ENCODE assay signal across 8 cellular contexts in genomic region chr17:55751720-55752250, GRCh38. TPM values are rescaled to one million over a fixed set of nuclear protein-coding genes. Genes with fewer than 3 reads are reported as not detected.
DNase-seq lines count a peak whose midpoint lies in the region; ATAC-seq and TF ChIP-seq lines count a peak whose summit lies in the region.

No MANE protein-coding gene starts in this region.

- POLR2A ChIA-PET in CD8-positive, alpha-beta T cell (lab: Charles Lee): no interaction called here
- POLR2A ChIA-PET in PC-3 (lab: Charles Lee; ENCODE audit: unreplicated experiment): no interaction called here

- H2AFZ ChIP-seq in PC-3 (ENCODE audit: low read length) (peak overlapping the region; percentile 97), osteoblast (ENCODE audit: low read length) (peak overlapping the region; percentile 97)

- H3K4me3 ChIP-seq in CD8-positive, alpha-beta T cell (ENCODE audit: low read depth, low read length): peak overlapping the region; percentile 58
- H3K4me3 ChIP-seq in PC-3 (ENCODE audit: low read length) (peak overlapping the region; percentile 90), epithelial cell of proximal tubule (ENCODE audit: low read depth, low read length) (peak overlapping the region; percentile 65), osteoblast (ENCODE audit: insufficient read depth, low read length) (peak overlapping the region; percentile 93)

- no peaks in the 10 kb centered on the region for H3K36me3 ChIP-seq in CD8-positive, alpha-beta T cell (ENCODE audit: insufficient read depth, low read length)
- no peaks in the 10 kb centered on the region for H3K36me3 ChIP-seq in PC-3 (ENCODE audit: low read depth, low read length)
- no peaks in the 10 kb centered on the region for H3K36me3 ChIP-seq in osteoblast (ENCODE audit: insufficient read depth, low read length)

- no peak for TF ChIP-seq POLR2A in erythroblast (IDR thresholded peaks at IDR 0.05; ENCODE audit: low read length)

- H3K4me2 ChIP-seq in PC-3 (ENCODE audit: low read length) (peak overlapping the region; percentile 86), osteoblast (ENCODE audit: insufficient read depth, low read length) (peak overlapping the region; percentile 87)

- no peaks in the 10 kb centered on the region for H3K9me3 ChIP-seq in CD8-positive, alpha-beta T cell (ENCODE audit: low read length)
- no peaks in the 10 kb centered on the region for H3K9me3 ChIP-seq in PC-3 (ENCODE audit: low read length)
- H3K9me3 ChIP-seq in osteoblast (ENCODE audit: low read depth, low read length): no peaks in the 10 kb centered on the region

- intact Hi-C loops in CD8-positive, alpha-beta T cell (cut with DNase I, micrococcal nuclease): no loop called here
- intact Hi-C loops in PC-3 (cut with micrococcal nuclease): loop anchor here (5.0 kb wide), 1 partner anchor 44 kb away; no protein-coding TSS in a partner anchor

- peak overlapping the region; percentile 79 for H3K4me3 Mint-ChIP-seq in CD8-positive, alpha-beta T cell

- no peaks in the 10 kb centered on the region for H3K27me3 ChIP-seq in CD8-positive, alpha-beta T cell (ENCODE audit: insufficient read depth, low read length)
- H3K27me3 ChIP-seq in PC-3 (ENCODE audit: low read length) (0 out of 2 replicates have a peak, but pooled peaks cover 3% of the 10 kb centered on the region), osteoblast (ENCODE audit: insufficient read depth, low read length) (peaks cover 3% of the 10 kb centered on the region)

- H3K9me3 Mint-ChIP-seq in CD8-positive, alpha-beta T cell: no peaks in the 10 kb centered on the region

- DNase-seq in CD8-positive, alpha-beta T cell: no peak
- DNase-seq in PC-3: peak; percentile 34
- DNase-seq in epithelial cell of proximal tubule (ENCODE audit: low read depth): no peak
- DNase-seq in osteoblast (ENCODE audit: insufficient read length, low spot score, missing footprints): peak; percentile 8
- DNase-seq in DMS114 treated with DMSO at 0.1 percent for 48 hours (lab: John Stamatoyannopoulos, UW; ENCODE audit: unreplicated experiment): no peak
- DNase-seq in mesenteric fat pad (ENCODE audit: low spot score): no peak
- no peak for DNase-seq in erythroblast (lab: John Stamatoyannopoulos, UW)

- H3K9ac ChIP-seq in PC-3 (ENCODE audit: low read length): peak overlapping the region; percentile 73

- TSS peak; percentile 43 for BruUV-seq in PC-3 (replicated peaks; lab: Mats Ljungman, UMichigan)

- no peaks in the 10 kb centered on the region for H3K9me2 ChIP-seq in PC-3 (replicated peaks; ENCODE audit: low read length)

- peaks cover 24% of the 10 kb centered on the region for H3K79me2 ChIP-seq in PC-3 (ENCODE audit: low read length)
- H3K79me2 ChIP-seq in osteoblast (ENCODE audit: insufficient read depth, low read length): peaks cover 52% of the 10 kb centered on the region

- no peak overlapping the region for H3K27ac ChIP-seq in CD8-positive, alpha-beta T cell (ENCODE audit: low read depth, low read length)
- H3K27ac ChIP-seq in PC-3 (ENCODE audit: low read length): no peak overlapping the region
- peak overlapping the region; percentile 67 for H3K27ac ChIP-seq in osteoblast (ENCODE audit: low read depth, low read length)

- CTCF ChIA-PET in CD8-positive, alpha-beta T cell (lab: Charles Lee): interaction anchor here (1.0 to 1.2 kb wide), 2 partner anchors 14 to 64 kb away, joined by 3 to 4 read pairs; no protein-coding TSS in a partner anchor
- CTCF ChIA-PET in PC-3 (lab: Charles Lee): interaction anchor here (0.6 kb wide), 1 partner anchor 817 kb away, joined by 3 read pairs; no protein-coding TSS in a partner anchor

- no peaks in the 10 kb centered on the region for H3F3A ChIP-seq in PC-3 (ENCODE audit: low read length, unreplicated experiment)

- H4K20me1 ChIP-seq in PC-3 (ENCODE audit: low read length) (no peaks in the 10 kb centered on the region; the same call in 1 of the 2 replicates), osteoblast (ENCODE audit: insufficient read depth, low read length) (peaks cover 10% of the 10 kb centered on the region)

- H3K27me3 Mint-ChIP-seq in CD8-positive, alpha-beta T cell (ENCODE audit: low read depth): peaks cover 10% of the 10 kb centered on the region

- H3K4me1 Mint-ChIP-seq in CD8-positive, alpha-beta T cell (ENCODE audit: low read depth): peaks cover 19% of the 10 kb centered on the region

- TF ChIP-seq CTCF in CD8-positive, alpha-beta T cell (IDR thresholded peaks at IDR 0.05): no peak
- TF ChIP-seq CTCF in PC-3 (conservative IDR thresholded peaks at IDR 0.05; ENCODE audit: low read depth, low read length): no peak
- no peak for TF ChIP-seq CTCF in epithelial cell of proximal tubule (conservative IDR thresholded peaks at IDR 0.05; ENCODE audit: low read depth, low read length)
- TF ChIP-seq CTCF in osteoblast (IDR thresholded peaks at IDR 0.05; ENCODE audit: extremely low read depth, low read depth, low read length): no peak

- no peaks in the 10 kb centered on the region for H3K36me3 Mint-ChIP-seq in CD8-positive, alpha-beta T cell

- H3K27ac Mint-ChIP-seq in CD8-positive, alpha-beta T cell: no peak overlapping the region

- ATAC-seq in CD8-positive, alpha-beta T cell: no peak
- no peak for ATAC-seq in PC-3
- no peak for ATAC-seq in GM18861 (IDR thresholded peaks at IDR 0.05; ENCODE audit: unreplicated experiment)

- H3K4me1 ChIP-seq in CD8-positive, alpha-beta T cell (ENCODE audit: insufficient read depth, low read length): peaks cover 10% of the 10 kb centered on the region
- H3K4me1 ChIP-seq in PC-3 (ENCODE audit: insufficient read depth, low read length): peaks cover 13% of the 10 kb centered on the region
- H3K4me1 ChIP-seq in osteoblast (ENCODE audit: insufficient read depth, low read length): peaks cover 6% of the 10 kb centered on the region

RNA-seq across cellular contexts. Expression of gene PCTP, which starts 0.9 kb away (rescaled TPM):
- 1 to 10 TPM in 1 of 2 experiments, under 1 TPM in 1; 0.56 to 1.2 TPM for total RNA-seq in CD8-positive, alpha-beta T cell
- total RNA-seq in PC-3 (2014; rRNA removed) (15.4 and 17.6 TPM in 2 replicates), epithelial cell of proximal tubule (11.4 and 19.5 TPM in 2 replicates), osteoblast (9.4 and 9.8 TPM in 2 replicates), mesenteric fat pad (22.5 TPM)

RNA-seq across cellular contexts. Expression of gene TMEM100, which starts 29.1 kb away (rescaled TPM):
- total RNA-seq in CD8-positive, alpha-beta T cell: not detected
- total RNA-seq in PC-3 (2014; rRNA removed) (not detected in 2 replicates), epithelial cell of proximal tubule (not detected in 2 replicates), osteoblast (0.36 and 0.59 TPM in 2 replicates), mesenteric fat pad (36.8 TPM)

Comparison
In these comparisons a context has a peak if more than half of its experiments do, and no peak if none do; other contexts are left out.
1. DNase-seq: peak in PC-3 (single experiment) and osteoblast (single experiment); none in CD8-positive, alpha-beta T cell (0 of 7), epithelial cell of proximal tubule (single experiment), DMS114 treated with DMSO at 0.1 percent for 48 hours (single experiment), mesenteric fat pad (single experiment) and erythroblast (0 of 2).
2. RNA of gene TMEM100, which starts 29.1 kb away (total RNA-seq): 36.8 TPM in mesenteric fat pad (single experiment); 0.36 to 0.59 TPM in osteoblast, not detected in CD8-positive, alpha-beta T cell, not detected in PC-3 and not detected in epithelial cell of proximal tubule; every median in the first group is over 10 times any median in the second.
3. Peak in every context shown above with its lines, with median percentiles within 50 percentile points of each other: H3K4me3 ChIP-seq.